ENCODE assay signal across 8 cellular contexts in the genomic region with DNA sequence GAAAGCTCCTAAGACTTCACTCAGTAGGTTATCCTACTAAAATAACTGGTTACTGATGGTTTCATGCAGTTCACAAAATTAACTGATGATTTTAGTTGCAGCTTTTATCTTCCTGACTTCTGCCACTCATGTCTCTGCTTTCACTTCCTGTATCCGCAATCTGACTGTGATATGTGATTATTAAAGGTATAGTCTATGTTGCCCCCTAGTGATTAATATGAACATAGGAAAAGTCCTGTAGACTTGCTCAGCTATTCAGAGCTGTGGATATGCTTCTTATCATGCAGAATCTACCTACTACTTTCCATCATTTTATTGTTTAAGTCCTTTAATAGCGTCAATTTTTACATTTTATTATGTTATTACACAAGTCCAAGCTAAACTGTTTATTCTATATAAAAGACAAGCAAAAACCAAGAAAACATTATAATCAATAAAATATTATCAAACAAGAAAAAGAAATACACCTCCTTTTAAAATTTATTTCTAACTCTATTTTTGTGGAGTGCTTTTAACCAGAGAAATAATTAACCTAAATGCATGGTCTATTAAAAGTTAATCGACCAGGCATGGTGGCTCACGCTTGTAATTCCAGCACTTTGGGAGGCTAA. TPM values are rescaled to one million over a fixed set of nuclear protein-coding genes. Genes with fewer than 3 reads are reported as not detected.
A peak's percentile ranks its signal among the peaks of the same experiment; 100 is the strongest.
DNase-seq lines count a peak whose midpoint lies in the region; ATAC-seq, FAIRE-seq and TF ChIP-seq lines count a peak whose summit lies in the region.

No MANE protein-coding gene starts in this region.

- H3K9me3 ChIP-seq in small intestine (ENCODE audit: control insufficient read depth, low read depth) = no peaks in the 10 kb centered on the region

- no peak overlapping the region for H3K27ac ChIP-seq in small intestine (ENCODE audit: low read depth in 1 of 2, low read length in 1 of 2)

- no peak for TF ChIP-seq POLR2A in NB4 (IDR thresholded peaks at IDR 0.05; ENCODE audit: extremely low read depth, insufficient read length)

- DNase-seq in AG09319 (ENCODE audit: extremely low read depth, low read depth) = no peak
- peak; percentile 74 for DNase-seq in NB4 (ENCODE audit: low read depth)
- peak in 1 of 2 donors; percentile 46 for DNase-seq in foreskin fibroblast
- peak; percentile 74 for DNase-seq in small intestine
- DNase-seq in stimulated activated CD4-positive, alpha-beta T cell treated with anti-CD3 and anti-CD28 coated beads, Interleukin-15, amount 100 ng/mL, for 24 hours = no peak

- no peaks in the 10 kb centered on the region for H3K36me3 ChIP-seq in small intestine (ENCODE audit: control insufficient read depth in 2 of 2, insufficient read depth in 2 of 2, low read length in 2 of 2)

- peak; percentile 34 for TF ChIP-seq CTCF in AG09319 (IDR thresholded peaks at IDR 0.05; ENCODE audit: low read depth, low read length)
- TF ChIP-seq CTCF in NB4 (IDR thresholded peaks at IDR 0.05; ENCODE audit: low read depth, low read length) = peak; percentile 24
- peak; percentile 43 for TF ChIP-seq CTCF in foreskin fibroblast (IDR thresholded peaks at IDR 0.05; ENCODE audit: low read depth, low read length)

- H3K4me3 ChIP-seq in NB4 (ENCODE audit: low read depth, low read length) (no peak overlapping the region), foreskin fibroblast (ENCODE audit: low read depth in 1 of 2, low read length in 2 of 2) (no peak overlapping the region), small intestine (ENCODE audit: low read depth in 1 of 2, low read length in 2 of 2) (no peak overlapping the region)

- no peaks in the 10 kb centered on the region for H3K4me1 ChIP-seq in small intestine (ENCODE audit: control insufficient read depth in 2 of 2, insufficient read depth in 1 of 2, low read depth in 1 of 2, low read length in 1 of 2)

- peak; percentile 47 for FAIRE-seq in small intestine (lab: Jason Lieb, UNC)

- ATAC-seq in GM18499 (IDR thresholded peaks at IDR 0.05; ENCODE audit: insufficient read depth, unreplicated experiment) = peak; percentile 85
- peak; percentile 84 for ATAC-seq in HG02759 (IDR thresholded peaks at IDR 0.05; ENCODE audit: unreplicated experiment)
- ATAC-seq in SK-N-SH treated with all-trans-retinoic acid at 6 μM for 48 hours = peak; percentile 97

- H3K27me3 ChIP-seq in small intestine (ENCODE audit: control insufficient read depth in 2 of 2, insufficient read depth in 2 of 2, low read length in 2 of 2) = no peaks in the 10 kb centered on the region

- WGBS in small intestine, 3 donors = 47 to 65% (median 55%) methylated on average over 4 of the region's 4 CpGs

TF ChIP-seq in SK-N-SH treated with all-trans-retinoic acid at 6 μM for 48 hours, 23 proteins besides CTCF, POLR2A, EP300 and RAD21:
- TF ChIP-seq, protein P1, sequence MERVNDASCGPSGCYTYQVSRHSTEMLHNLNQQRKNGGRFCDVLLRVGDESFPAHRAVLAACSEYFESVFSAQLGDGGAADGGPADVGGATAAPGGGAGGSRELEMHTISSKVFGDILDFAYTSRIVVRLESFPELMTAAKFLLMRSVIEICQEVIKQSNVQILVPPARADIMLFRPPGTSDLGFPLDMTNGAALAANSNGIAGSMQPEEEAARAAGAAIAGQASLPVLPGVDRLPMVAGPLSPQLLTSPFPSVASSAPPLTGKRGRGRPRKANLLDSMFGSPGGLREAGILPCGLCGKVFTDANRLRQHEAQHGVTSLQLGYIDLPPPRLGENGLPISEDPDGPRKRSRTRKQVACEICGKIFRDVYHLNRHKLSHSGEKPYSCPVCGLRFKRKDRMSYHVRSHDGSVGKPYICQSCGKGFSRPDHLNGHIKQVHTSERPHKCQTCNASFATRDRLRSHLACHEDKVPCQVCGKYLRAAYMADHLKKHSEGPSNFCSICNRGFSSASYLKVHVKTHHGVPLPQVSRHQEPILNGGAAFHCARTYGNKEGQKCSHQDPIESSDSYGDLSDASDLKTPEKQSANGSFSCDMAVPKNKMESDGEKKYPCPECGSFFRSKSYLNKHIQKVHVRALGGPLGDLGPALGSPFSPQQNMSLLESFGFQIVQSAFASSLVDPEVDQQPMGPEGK (CRISPR knock-in tag; IDR thresholded peaks at IDR 0.05; ENCODE audit: borderline replicate concordance) = no peak

RNA-seq across cellular contexts. Expression of a gene that starts 40.6 kb away (rescaled TPM):
- 1 to 10 TPM; 1.4 to 4.6 (median 1.6) TPM for polyA plus RNA-seq in small intestine

Comparison
In these comparisons a context has a peak if more than half of its experiments do, and no peak if none do; other contexts are left out.
1. DNase-seq: peak in NB4 (single experiment) and small intestine (single experiment); none in AG09319 (single experiment) and stimulated activated CD4-positive, alpha-beta T cell treated with anti-CD3 and anti-CD28 coated beads, Interleukin-15, amount 100 ng/mL, for 24 hours (single experiment).
2. Peak in every context shown above with its lines, with median percentiles within 50 percentile points of each other: CTCF ChIP-seq and ATAC-seq.